22 cellular contexts compared by ENCODE assay signal in the genomic region with DNA sequence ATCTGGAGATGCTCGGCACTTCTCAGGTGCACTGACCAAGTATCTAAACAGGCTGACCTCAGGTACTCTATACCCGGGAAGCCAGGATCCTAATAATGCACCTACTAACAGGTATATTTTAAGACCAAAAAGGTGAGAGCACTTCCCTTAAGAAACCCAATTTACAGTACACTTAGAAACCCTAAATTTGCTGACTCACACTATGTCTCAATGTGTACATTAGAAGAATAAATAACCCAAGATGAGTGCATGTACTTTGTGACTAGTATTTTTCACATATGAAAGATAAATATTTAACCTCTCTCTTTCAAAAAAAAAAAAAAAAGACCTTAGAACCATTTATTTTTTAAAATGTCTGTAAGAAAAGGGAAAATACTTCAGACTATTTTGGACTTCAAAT.
DNase-seq lines count a peak whose midpoint lies in the region; ATAC-seq, FAIRE-seq and TF ChIP-seq lines count a peak whose summit lies in the region.
"Had no signal": no experiment of that assay in that cellular context is flagged by ENCODE, and none has a peak within 500 bp of the region (broad histone marks: within the 10 kb centered on the region; RNA-seq: fewer than 3 reads in every experiment).

No MANE protein-coding gene starts in this region.

- no peak for TF ChIP-seq POLR2A in spleen (IDR thresholded peaks at IDR 0.05)

- H3K4me1 ChIP-seq in DND-41 (ENCODE audit: insufficient read depth, low read length) (peaks cover 94% of the 10 kb centered on the region), pancreas (no peaks in the 10 kb centered on the region), right cardiac atrium (ENCODE audit: control insufficient read depth, insufficient read depth, low read length) (no peaks in the 10 kb centered on the region), spleen (peaks cover 0 to 60% (median 24%) of the 10 kb centered on the region in 6 donors)
- H3K4me1 ChIP-seq: neural progenitor cell had no signal

- peak overlapping the region; percentile 80 for H3K9ac ChIP-seq in DND-41 (ENCODE audit: low read depth, low read length)
- H3K9ac ChIP-seq: neural progenitor cell had no signal

- H3K9me3 ChIP-seq in DND-41 (ENCODE audit: insufficient read depth, low read length, severe bottlenecking) = peaks cover 4% of the 10 kb centered on the region
- H3K9me3 ChIP-seq in pancreas = no peaks in the 10 kb centered on the region
- no peaks in the 10 kb centered on the region for H3K9me3 ChIP-seq in right cardiac atrium (ENCODE audit: control insufficient read depth, low read length)
- no peaks in the 10 kb centered on the region for H3K9me3 ChIP-seq in spleen
- H3K9me3 ChIP-seq: esophagus muscularis mucosa, gastroesophageal sphincter, vagina had no signal

- DNase-seq in activated T-cell treated with anti-CD3 and anti-CD28 coated beads, Interleukin-2, amount 50 U/mL, for 72 hours = no peak
- no peak for DNase-seq in activated T-cell treated with anti-CD3 and anti-CD28 coated beads, Interleukin-2, amount 50 U/mL, for 48 hours
- DNase-seq in DND-41 (no peak), pancreas (no peak), NCI-H1930 (lab: John Stamatoyannopoulos, UW) (no peak), right cardiac atrium (no peak), spleen (no peak)
- DNase-seq in activated naive CD8-positive, alpha-beta T cell treated with anti-CD3 and anti-CD28 coated beads, Interleukin-2, amount 10 ng/mL, durations not matched to agents 7 days and 5 days = no peak
- DNase-seq: activated CD4-positive, alpha-beta memory T cell treated with anti-CD3 and anti-CD28 coated beads, Interleukin-2, amount 10 ng/mL, durations not matched to agents 7 days and 5 days; aorta; left cardiac atrium; NCI-H1092; NCI-H2081 treated with DMSO at 0.1 percent for 48 hours; NCI-H524 treated with DMSO at 0.1 percent for 48 hours; SIG-M5 had no signal

- H3K4me2 ChIP-seq in DND-41 (ENCODE audit: insufficient read depth, low read length) = peak overlapping the region; percentile 63
- H3K4me2 ChIP-seq: neural progenitor cell had no signal

- WGBS in pancreas, 2 donors = 88 to 92% methylated on average over 2 of the region's 2 CpGs
- WGBS in right cardiac atrium = 92% methylated on average over 2 of the region's 2 CpGs
- WGBS in spleen, 5 donors = 80 to 93% (median 90%) methylated on average over 2 of the region's 2 CpGs

- H3K79me2 ChIP-seq in DND-41 (ENCODE audit: insufficient read depth, low read length) = no peaks in the 10 kb centered on the region

- H3K27me3 ChIP-seq in DND-41 (ENCODE audit: insufficient read depth, low read length, poor library complexity) (no peaks in the 10 kb centered on the region), pancreas (no peaks in the 10 kb centered on the region), right cardiac atrium (ENCODE audit: control insufficient read depth, insufficient read depth) (no peaks in the 10 kb centered on the region), spleen (replicated peaks in 1 of 7) (no peaks in the 10 kb centered on the region)
- H3K27me3 ChIP-seq: esophagus muscularis mucosa, gastroesophageal sphincter, neural progenitor cell, vagina had no signal

- H3K27ac Mint-ChIP-seq in activated T-cell treated with anti-CD3 and anti-CD28 coated beads, Interleukin-2, amount 50 U/mL, for 72 hours = peak overlapping the region; percentile 79
- peak overlapping the region; percentile 63 for H3K27ac Mint-ChIP-seq in activated naive CD8-positive, alpha-beta T cell treated with anti-CD3 and anti-CD28 coated beads, Interleukin-2, amount 10 ng/mL, durations not matched to agents 7 days and 5 days
- H3K27ac Mint-ChIP-seq: neural progenitor cell had no signal

- TF ChIP-seq CTCF in DND-41 (IDR thresholded peaks at IDR 0.05; ENCODE audit: borderline replicate concordance, extremely low read depth, low read length, poor library complexity, severe bottlenecking) (no peak), pancreas (IDR thresholded peaks at IDR 0.05) (no peak), spleen (IDR thresholded peaks at IDR 0.05 in 8 of 11, conservative IDR thresholded peaks at IDR 0.05 in 3 of 11) (no peak)

- H3K27ac ChIP-seq in DND-41 (ENCODE audit: low read length) (peak overlapping the region; percentile 98), pancreas (no peak overlapping the region), right cardiac atrium (ENCODE audit: low read length) (no peak overlapping the region), spleen (no peak overlapping the region)
- H3K27ac ChIP-seq: esophagus muscularis mucosa, gastroesophageal sphincter, HL-60, neural progenitor cell, vagina, VCaP had no signal

- H3K4me1 Mint-ChIP-seq in activated T-cell treated with anti-CD3 and anti-CD28 coated beads, Interleukin-2, amount 50 U/mL, for 72 hours (ENCODE audit: low read depth) = peaks cover 51% of the 10 kb centered on the region
- peaks cover 43% of the 10 kb centered on the region for H3K4me1 Mint-ChIP-seq in activated naive CD8-positive, alpha-beta T cell treated with anti-CD3 and anti-CD28 coated beads, Interleukin-2, amount 10 ng/mL, durations not matched to agents 7 days and 5 days

- H3K4me3 Mint-ChIP-seq in activated T-cell treated with anti-CD3 and anti-CD28 coated beads, Interleukin-2, amount 50 U/mL, for 72 hours = peak overlapping the region; percentile 61 to 66
- H3K4me3 Mint-ChIP-seq in activated naive CD8-positive, alpha-beta T cell treated with anti-CD3 and anti-CD28 coated beads, Interleukin-2, amount 10 ng/mL, durations not matched to agents 7 days and 5 days = peak overlapping the region; percentile 9
- H3K4me3 Mint-ChIP-seq: activated CD4-positive, alpha-beta memory T cell treated with anti-CD3 and anti-CD28 coated beads, Interleukin-2, amount 10 ng/mL, durations not matched to agents 7 days and 5 days; central memory CD8-positive, alpha-beta T cell; neural progenitor cell had no signal

- peaks cover 11% of the 10 kb centered on the region for H3K27me3 Mint-ChIP-seq in activated T-cell treated with anti-CD3 and anti-CD28 coated beads, Interleukin-2, amount 50 U/mL, for 72 hours (ENCODE audit: low read depth)
- no peaks in the 10 kb centered on the region for H3K27me3 Mint-ChIP-seq in activated naive CD8-positive, alpha-beta T cell treated with anti-CD3 and anti-CD28 coated beads, Interleukin-2, amount 10 ng/mL, durations not matched to agents 7 days and 5 days
- H3K27me3 Mint-ChIP-seq: central memory CD8-positive, alpha-beta T cell had no signal

- no peaks in the 10 kb centered on the region; the same call in 1 of the 2 replicates for H3K36me3 ChIP-seq in DND-41 (ENCODE audit: insufficient read depth, low read length)
- H3K36me3 ChIP-seq in pancreas = peaks cover 0 to 13% (median 5%) of the 10 kb centered on the region in 3 donors
- H3K36me3 ChIP-seq in spleen = peaks cover 0 to 57% (median 26%) of the 10 kb centered on the region in 6 donors
- H3K36me3 ChIP-seq: neural progenitor cell had no signal

- H3K9me3 Mint-ChIP-seq in activated T-cell treated with anti-CD3 and anti-CD28 coated beads, Interleukin-2, amount 50 U/mL, for 72 hours = peaks cover 2 to 6% of the 10 kb centered on the region in 2 donors
- H3K9me3 Mint-ChIP-seq in activated naive CD8-positive, alpha-beta T cell treated with anti-CD3 and anti-CD28 coated beads, Interleukin-2, amount 10 ng/mL, durations not matched to agents 7 days and 5 days = no peaks in the 10 kb centered on the region
- H3K9me3 Mint-ChIP-seq: central memory CD8-positive, alpha-beta T cell; neural progenitor cell had no signal

- H3K4me3 ChIP-seq in DND-41 (ENCODE audit: low read depth in 1 of 2, low read length in 2 of 2) (peak overlapping the region in 1 of 2 experiments; percentile 11; a peak in 1 of 4 replicates), pancreas (no peak overlapping the region), right cardiac atrium (ENCODE audit: low read length) (no peak overlapping the region), spleen (no peak overlapping the region)
- H3K4me3 ChIP-seq: esophagus muscularis mucosa, gastroesophageal sphincter, neural progenitor cell, vagina had no signal

- no peak overlapping the region for H2AFZ ChIP-seq in DND-41 (ENCODE audit: low read depth, low read length)
- H2AFZ ChIP-seq: neural progenitor cell had no signal

- H4K20me1 ChIP-seq in DND-41 (ENCODE audit: insufficient read depth, low read length) = no peaks in the 10 kb centered on the region

- FAIRE-seq in pancreas (lab: Jason Lieb, UNC) = no peak

- H3K36me3 Mint-ChIP-seq in activated T-cell treated with anti-CD3 and anti-CD28 coated beads, Interleukin-2, amount 50 U/mL, for 72 hours (ENCODE audit: insufficient read depth in 2 of 2) = peaks cover 2 to 11% of the 10 kb centered on the region in 2 donors
- peaks cover 7% of the 10 kb centered on the region for H3K36me3 Mint-ChIP-seq in activated naive CD8-positive, alpha-beta T cell treated with anti-CD3 and anti-CD28 coated beads, Interleukin-2, amount 10 ng/mL, durations not matched to agents 7 days and 5 days

- intact Hi-C loops in pancreas (cut with DNase I) = no loop called here
- intact Hi-C loops in right cardiac atrium (cut with DNase I) = no loop called here
- intact Hi-C loops in spleen (cut with DNase I; ENCODE audit: low total_unique reads) = no loop called here

- POLR2A ChIA-PET in activated naive CD8-positive, alpha-beta T cell treated with anti-CD3 and anti-CD28 coated beads, Interleukin-2, amount 10 ng/mL, durations not matched to agents 7 days and 5 days (lab: Charles Lee) = no interaction called here

- no peak for ATAC-seq in activated T-cell treated with anti-CD3 and anti-CD28 coated beads, Interleukin-2, amount 50 U/mL, for 72 hours (replicated peaks in 1 of 2)
- ATAC-seq in DND-41 (ENCODE audit: insufficient read depth, low read depth) = no peak
- ATAC-seq in activated naive CD8-positive, alpha-beta T cell treated with anti-CD3 and anti-CD28 coated beads, Interleukin-2, amount 10 ng/mL, durations not matched to agents 7 days and 5 days (ENCODE audit: low read depth) = no peak
- ATAC-seq in pancreas = peak; percentile 43 to 71 (median 60)
- no peak for ATAC-seq in right cardiac atrium
- ATAC-seq: gastroesophageal sphincter, left cardiac atrium had no signal

Comparison
In these comparisons a context has a peak if more than half of its experiments do, and no peak if none do; other contexts are left out.
1. ATAC-seq: peak in pancreas (4 of 4); none in activated T-cell treated with anti-CD3 and anti-CD28 coated beads, Interleukin-2, amount 50 U/mL, for 72 hours (0 of 2), DND-41 (single experiment), activated naive CD8-positive, alpha-beta T cell treated with anti-CD3 and anti-CD28 coated beads, Interleukin-2, amount 10 ng/mL, durations not matched to agents 7 days and 5 days (single experiment) and right cardiac atrium (0 of 2).